Comparison of ENCODE assay signal across 1 cellular context in the genomic region with DNA sequence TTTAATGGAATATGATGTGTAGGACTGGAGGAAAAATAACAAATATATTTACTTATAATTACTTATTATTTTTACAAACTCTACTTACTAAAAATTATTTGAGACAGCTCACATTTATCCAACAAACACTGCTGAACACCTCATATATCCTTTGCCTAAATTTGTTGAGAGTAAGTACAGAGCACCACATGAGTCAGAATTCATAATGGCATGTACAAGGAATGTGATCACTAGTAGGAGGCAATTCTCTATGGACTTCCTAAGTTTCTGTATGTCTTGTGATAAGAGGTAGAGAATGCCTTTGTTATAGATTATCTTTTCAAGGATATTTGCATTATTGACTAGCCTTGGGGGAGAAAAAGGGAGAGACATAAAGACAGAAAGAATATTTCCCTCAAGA.
TF ChIP-seq lines count a peak whose summit lies in the region.

No MANE protein-coding gene starts in this region.

TF ChIP-seq in A549, 52 proteins besides CTCF, POLR2A, EP300 and RAD21:
- no peak for TF ChIP-seq NPAS2 (CRISPR knock-in tag; IDR thresholded peaks at IDR 0.05; ENCODE audit: borderline replicate concordance)
